14 cellular contexts compared by ENCODE assay signal in genomic region chr16:85715169-85716015, GRCh38. TPM values are rescaled to one million over a fixed set of nuclear protein-coding genes. Genes with fewer than 3 reads are reported as not detected.
DNase-seq lines count a peak whose midpoint lies in the region; ATAC-seq, FAIRE-seq and TF ChIP-seq lines count a peak whose summit lies in the region.
"Had no signal": no experiment of that assay in that cellular context is flagged by ENCODE, and none has a peak within 500 bp of the region (broad histone marks: within the 10 kb centered on the region; RNA-seq: fewer than 3 reads in every experiment).

No MANE protein-coding gene starts in this region.

- peaks cover 27% of the 10 kb centered on the region for H4K20me1 ChIP-seq in keratinocyte (ENCODE audit: control insufficient read depth, extremely low read depth, insufficient read depth, low read length)

- no peaks in the 10 kb centered on the region for H3K27me3 ChIP-seq in keratinocyte (ENCODE audit: control insufficient read depth, extremely low read depth, insufficient read depth, low read length)
- peaks cover 0 to 7% (median 0%) of the 10 kb centered on the region in 7 donors for H3K27me3 ChIP-seq in heart right ventricle
- H3K27me3 ChIP-seq: SJSA1 had no signal

- POLR2A ChIA-PET in RWPE1 (lab: Yijun Ruan, JAX; ENCODE audit: low non-redundant PET): no interaction called here

- dilution Hi-C loops in keratinocyte (cut with MboI; ENCODE audit: extremely low pct_ligation_motif_present, low sequenced_read_pairs): no loop called here

- CTCF ChIA-PET in RWPE1 (lab: Yijun Ruan, JAX): interaction anchor here (0.6 kb wide), 1 partner anchor 1223 kb away, joined by 3 read pairs; no protein-coding TSS in a partner anchor

- H3K9ac ChIP-seq in keratinocyte (ENCODE audit: control insufficient read depth, extremely low read depth, insufficient read depth, low read length): peak overlapping the region; percentile 54

- 50 to 62% methylated on average over 22 of the region's 22 CpGs for WGBS in heart right ventricle, 2 donors

- H3K9me1 ChIP-seq in keratinocyte (ENCODE audit: control insufficient read depth, extremely low read depth, insufficient read depth, low read length): no peaks in the 10 kb centered on the region

- TF ChIP-seq CTCF in RWPE1 (conservative IDR thresholded peaks at IDR 0.05; ENCODE audit: low read depth) (no peak), keratinocyte (optimal IDR thresholded peaks at IDR 0.05 in 1 of 3, IDR thresholded peaks at IDR 0.05 in 1 of 3, conservative IDR thresholded peaks at IDR 0.05 in 1 of 3; ENCODE audit: extremely low read depth in 1 of 3, insufficient read depth in 2 of 3, low read length in 3 of 3) (no peak), heart right ventricle (IDR thresholded peaks at IDR 0.05) (no peak), coronary artery (IDR thresholded peaks at IDR 0.05) (no peak)

- H3K4me1 ChIP-seq in keratinocyte (ENCODE audit: control insufficient read depth, extremely low read depth, insufficient read depth, low read length) (peaks cover 54% of the 10 kb centered on the region), heart right ventricle (peaks cover 0 to 35% (median 21%) of the 10 kb centered on the region in 9 donors)
- H3K4me1 ChIP-seq: SJSA1 had no signal

- no peak overlapping the region for H2AFZ ChIP-seq in keratinocyte (ENCODE audit: control insufficient read depth, low read length)

- peaks cover 36% of the 10 kb centered on the region for H3K79me2 ChIP-seq in keratinocyte (ENCODE audit: control insufficient read depth, insufficient read depth, low read length)

- H3K27ac ChIP-seq in RWPE1 (peak overlapping the region; percentile 96), keratinocyte (ENCODE audit: control insufficient read depth, insufficient read depth, low read length) (peak overlapping the region; percentile 87), heart right ventricle (no peak overlapping the region), coronary artery (no peak overlapping the region)
- H3K27ac ChIP-seq: SJSA1 had no signal

- H3K4me3 ChIP-seq in keratinocyte (ENCODE audit: control insufficient read depth in 2 of 3, extremely low read depth in 1 of 3, insufficient read depth in 2 of 3, low read depth in 1 of 3, low read length in 3 of 3) (peak overlapping the region in 2 of 3 experiments; percentile 19 to 55), heart right ventricle (no peak overlapping the region), coronary artery (no peak overlapping the region)
- H3K4me3 ChIP-seq: SJSA1, spleen had no signal

- peak overlapping the region; percentile 37 for H3K4me2 ChIP-seq in keratinocyte (ENCODE audit: control insufficient read depth, extremely low read depth, insufficient read depth, low read depth, low read length)

- H3K36me3 ChIP-seq in keratinocyte (ENCODE audit: control insufficient read depth in 2 of 2, extremely low read depth in 1 of 2, insufficient read depth in 2 of 2, low read length in 2 of 2): peaks cover 17 to 46% of the 10 kb centered on the region in 2 experiments
- H3K36me3 ChIP-seq in heart right ventricle: no peaks in the 10 kb centered on the region
- H3K36me3 ChIP-seq: SJSA1 had no signal

- peak; percentile 89 for FAIRE-seq in keratinocyte (lab: Jason Lieb, UNC)
- FAIRE-seq: colon had no signal

- H3K9me3 ChIP-seq in keratinocyte (ENCODE audit: control insufficient read depth, low read depth, low read length): no peaks in the 10 kb centered on the region
- H3K9me3 ChIP-seq in heart right ventricle: peaks cover 0 to 11% (median 5%) of the 10 kb centered on the region in 11 donors

- intact Hi-C loops in heart right ventricle (cut with DNase I): loop anchor here (5.0 to 10.0 kb wide), 8 partner anchors 38 to 601 kb away; partner anchors contain the start of gene CIBAR2 (in 1 of the 10)

- DNase-seq in DMS 273 (lab: John Stamatoyannopoulos, UW; ENCODE audit: unreplicated experiment) (peak; percentile 88), NCI-H128 (lab: John Stamatoyannopoulos, UW; ENCODE audit: unreplicated experiment) (peak; percentile 83), RWPE1 (ENCODE audit: low spot score) (no peak), keratinocyte (ENCODE audit: low read depth, low spot score) (peak; percentile 32), heart right ventricle (no peak), coronary artery (ENCODE audit: low spot score) (no peak), SK-N-DZ (ENCODE audit: low spot score) (no peak)
- DNase-seq: activated CD8-positive, alpha-beta memory T cell treated with anti-CD3 and anti-CD28 coated beads, Interleukin-2, amount 10 ng/mL, durations not matched to agents 7 days and 5 days; HCEC 1CT; islet precursor cell; spleen had no signal

- ATAC-seq in heart right ventricle (no peak), GM21528 (IDR thresholded peaks at IDR 0.05; ENCODE audit: low FRiP score, unreplicated experiment) (no peak)
- ATAC-seq: activated CD8-positive, alpha-beta memory T cell treated with anti-CD3 and anti-CD28 coated beads, Interleukin-2, amount 10 ng/mL, durations not matched to agents 7 days and 5 days had no signal

RNA-seq across cellular contexts. Expression of gene GINS2, which starts 26.6 kb away (rescaled TPM):
- polyA plus RNA-seq in keratinocyte (2.0 to 11.2 TPM (median 10.4 TPM) in 3 replicates), heart right ventricle (under 1 TPM; 0.22 to 0.51 TPM)
- polyA plus RNA-seq in keratinocyte (2011; ENCODE audit: low read depth): 0.66 TPM
- polyA plus RNA-seq in keratinocyte (2011; cell fraction: cytosol; rRNA removed): 3.3 and 4.0 TPM in 2 replicates
- polyA plus RNA-seq in keratinocyte (2011; cell fraction: nucleus; rRNA removed): 1.6 and 1.7 TPM in 2 replicates
- 0.68 and 8.4 TPM in 2 replicates for polyA plus RNA-seq in keratinocyte (2012; ENCODE audit: low replicate concordance)
- 0.96 to 4.6 TPM (median 4.0 TPM) in 3 replicates for polyA minus RNA-seq in keratinocyte
- polyA minus RNA-seq in keratinocyte (2011; cell fraction: cytosol; rRNA and poly(A)+ RNA removed): 1.2 TPM
- 0.53 and 0.78 TPM in 2 replicates for polyA minus RNA-seq in keratinocyte (2011; cell fraction: nucleus; rRNA and poly(A)+ RNA removed)
- total RNA-seq in heart right ventricle: 1 to 10 TPM in 2 of 10 donors, under 1 TPM in 8; 0.20 to 2.8 (median 0.80) TPM
- 102 and 106 TPM in 2 replicates for polyA plus RNA-seq in SK-N-DZ (2014; cell fraction: cytosol; rRNA removed)
- 64.7 and 66.3 TPM in 2 replicates for polyA plus RNA-seq in SK-N-DZ (2014; cell fraction: nucleus; rRNA removed)

RNA-seq across cellular contexts. Expression of gene C16orf74, which starts 35.5 kb away (rescaled TPM):
- 35.3 to 53.6 TPM (median 45.8 TPM) in 3 replicates for polyA plus RNA-seq in keratinocyte
- 14.1 TPM for polyA plus RNA-seq in keratinocyte (2011; ENCODE audit: low read depth)
- 29.0 and 71.4 TPM in 2 replicates for polyA plus RNA-seq in keratinocyte (2011; cell fraction: cytosol; rRNA removed)
- polyA plus RNA-seq in keratinocyte (2011; cell fraction: nucleus; rRNA removed): 32.2 and 45.5 TPM in 2 replicates
- 31.9 and 73.1 TPM in 2 replicates for polyA plus RNA-seq in keratinocyte (2012; ENCODE audit: low replicate concordance)
- polyA minus RNA-seq in keratinocyte: 11.5 to 31.4 TPM (median 12.1 TPM) in 3 replicates
- polyA minus RNA-seq in keratinocyte (2011; cell fraction: cytosol; rRNA and poly(A)+ RNA removed): 25.9 TPM
- 12.1 and 16.5 TPM in 2 replicates for polyA minus RNA-seq in keratinocyte (2011; cell fraction: nucleus; rRNA and poly(A)+ RNA removed)
- total RNA-seq in heart right ventricle: 1 to 10 TPM in 8 of 10 donors, under 1 TPM in 2; 0.56 to 6.5 (median 1.2) TPM
- polyA plus RNA-seq in heart right ventricle: 1 to 10 TPM in 1 of 2 donors, under 1 TPM in 1; 0.87 to 4.4 TPM
- polyA plus RNA-seq in SK-N-DZ (2014; cell fraction: cytosol; rRNA removed): 0.24 TPM in 1 of 2 replicates, not detected in the other
- 1.8 TPM in 1 of 2 replicates, not detected in the other for polyA plus RNA-seq in SK-N-DZ (2014; cell fraction: nucleus; rRNA removed)

Comparison
In these comparisons a context has a peak if more than half of its experiments do, and no peak if none do; other contexts are left out.
1. DNase-seq: peak in DMS 273 (single experiment), NCI-H128 (single experiment) and keratinocyte (single experiment); none in RWPE1 (single experiment), heart right ventricle (0 of 2), coronary artery (single experiment) and SK-N-DZ (single experiment).
2. H3K27ac ChIP-seq: peak in RWPE1 (single experiment) and keratinocyte (single experiment); none in heart right ventricle (0 of 10) and coronary artery (0 of 2).
3. H3K4me3 ChIP-seq: peak in keratinocyte (2 of 3); none in heart right ventricle (0 of 10) and coronary artery (single experiment).